35 cellular contexts compared by ENCODE assay signal in genomic region chr19:5857203-5858081, GRCh38. TPM values are rescaled to one million over a fixed set of nuclear protein-coding genes. Genes with fewer than 3 reads are reported as not detected.
"Had no signal": no experiment of that assay in that cellular context is flagged by ENCODE, and none has a peak within 500 bp of the region (broad histone marks: within the 10 kb centered on the region; RNA-seq: fewer than 3 reads in every experiment).

No MANE protein-coding gene starts in this region.

- ATAC-seq: activated naive CD4-positive, alpha-beta T cell treated with anti-CD3 and anti-CD28 coated beads, Interleukin-2, amount 50 U/mL, for 72 hours; foreskin keratinocyte; gastrocnemius medialis; heart left ventricle; WTC11 had no signal

- H3K79me2 ChIP-seq: hepatocyte had no signal

- H3K36me3 Mint-ChIP-seq: activated naive CD4-positive, alpha-beta T cell treated with anti-CD3 and anti-CD28 coated beads, Interleukin-2, amount 10 ng/mL, durations not matched to agents 7 days and 5 days; activated naive CD4-positive, alpha-beta T cell treated with anti-CD3 and anti-CD28 coated beads, Interleukin-2, amount 50 U/mL, for 72 hours; activated naive CD8-positive, alpha-beta T cell treated with anti-CD3 and anti-CD28 coated beads, Interleukin-2, amount 10 ng/mL, durations not matched to agents 7 days and 5 days; brain; WTC11 had no signal

- H3K36me3 ChIP-seq: ascending aorta, breast epithelium, cardiac muscle cell, colonic mucosa, esophagus muscularis mucosa, gastrocnemius medialis, heart left ventricle had no signal

- H3K4me1 ChIP-seq: ascending aorta, breast epithelium, colonic mucosa, esophagus muscularis mucosa, foreskin keratinocyte, gastrocnemius medialis, heart left ventricle had no signal

- H3K9me3 Mint-ChIP-seq: activated CD4-positive, alpha-beta memory T cell treated with anti-CD3 and anti-CD28 coated beads, Interleukin-2, amount 10 ng/mL, durations not matched to agents 7 days and 5 days; activated CD4-positive, alpha-beta T cell treated with anti-CD3 and anti-CD28 coated beads, Interleukin-2, amount 10 ng/mL, durations not matched to agents 7 days and 5 days; activated naive CD4-positive, alpha-beta T cell treated with anti-CD3 and anti-CD28 coated beads, Interleukin-2, amount 10 ng/mL, durations not matched to agents 7 days and 5 days; activated naive CD4-positive, alpha-beta T cell treated with anti-CD3 and anti-CD28 coated beads, Interleukin-2, amount 50 U/mL, for 72 hours; activated naive CD8-positive, alpha-beta T cell treated with anti-CD3 and anti-CD28 coated beads, Interleukin-2, amount 10 ng/mL, durations not matched to agents 7 days and 5 days; activated T-cell treated with anti-CD3 and anti-CD28 coated beads, Interleukin-2, amount 50 U/mL, for 24 hours; activated T-helper 2 cell treated with anti-CD3 and anti-CD28 coated beads, Interferon-gamma antibody, Interleukin-2, Interleukin-4, amounts not matched to agents 10 μg/mL and 5 μg/mL and 100 μg/mL, durations not matched to agents 14 hours and 24 hours and 36 hours; WTC11 had no signal

- H3K27me3 Mint-ChIP-seq: activated CD4-positive, alpha-beta memory T cell treated with anti-CD3 and anti-CD28 coated beads, Interleukin-2, amount 10 ng/mL, durations not matched to agents 7 days and 5 days; activated CD4-positive, alpha-beta T cell treated with anti-CD3 and anti-CD28 coated beads, Interleukin-2, amount 10 ng/mL, durations not matched to agents 7 days and 5 days; activated T-cell treated with anti-CD3 and anti-CD28 coated beads, Interleukin-2, amount 50 U/mL, for 24 hours had no signal

- DNase-seq: activated CD4-positive, alpha-beta memory T cell treated with anti-CD3 and anti-CD28 coated beads, Interleukin-2, amount 10 ng/mL, durations not matched to agents 7 days and 5 days; activated CD4-positive, alpha-beta T cell treated with anti-CD3 and anti-CD28 coated beads for 1 hour; activated CD4-positive, alpha-beta T cell treated with anti-CD3 and anti-CD28 coated beads for 4 hours; activated CD4-positive, alpha-beta T cell treated with anti-CD3 and anti-CD28 coated beads, Interleukin-2, amount 10 ng/mL, durations not matched to agents 7 days and 5 days; activated CD4-positive, alpha-beta T cell treated with anti-CD3 and anti-CD28 coated beads, Interleukin-2, amount 50 U/mL, for 4 hours; activated CD8-positive, alpha-beta memory T cell treated with anti-CD3 and anti-CD28 coated beads, Interleukin-2, amount 50 U/mL, for 48 hours; activated gamma-delta T cell; activated naive CD4-positive, alpha-beta T cell; activated naive CD4-positive, alpha-beta T cell treated with anti-CD3 and anti-CD28 coated beads, Interleukin-2, amount 10 ng/mL, durations not matched to agents 7 days and 5 days; activated naive CD8-positive, alpha-beta T cell treated with anti-CD3 and anti-CD28 coated beads, Interleukin-2, amount 10 ng/mL, durations not matched to agents 7 days and 5 days; activated T-cell treated with anti-CD3 and anti-CD28 coated beads for 4 hours; activated T-cell treated with anti-CD3 and anti-CD28 coated beads, Interleukin-2, amount 50 U/mL, for 24 hours; central memory CD4-positive, alpha-beta T cell; cerebellar nuclear complex; colonic mucosa; effector CD8-positive, alpha-beta T cell; foreskin keratinocyte; gastrocnemius medialis; glutamatergic neuron; heart left ventricle; T-helper 2 cell had no signal

- H3K27ac ChIP-seq: ascending aorta, breast epithelium, cardiac muscle cell, colonic mucosa, epithelial cell of prostate, esophagus muscularis mucosa, foreskin keratinocyte, gastrocnemius medialis, heart left ventricle, hepatocyte had no signal

- H3K4me3 Mint-ChIP-seq: activated CD4-positive, alpha-beta memory T cell treated with anti-CD3 and anti-CD28 coated beads, Interleukin-2, amount 10 ng/mL, durations not matched to agents 7 days and 5 days; activated CD4-positive, alpha-beta T cell treated with anti-CD3 and anti-CD28 coated beads, Interleukin-2, amount 10 ng/mL, durations not matched to agents 7 days and 5 days; activated naive CD4-positive, alpha-beta T cell treated with anti-CD3 and anti-CD28 coated beads, Interleukin-2, amount 10 ng/mL, durations not matched to agents 7 days and 5 days; activated naive CD8-positive, alpha-beta T cell treated with anti-CD3 and anti-CD28 coated beads, Interleukin-2, amount 10 ng/mL, durations not matched to agents 7 days and 5 days; activated T-cell treated with anti-CD3 and anti-CD28 coated beads, Interleukin-2, amount 50 U/mL, for 24 hours; brain; WTC11 had no signal

- H3K9me3 ChIP-seq: ascending aorta, breast epithelium, colonic mucosa, esophagus muscularis mucosa, gastrocnemius medialis, heart left ventricle had no signal

- H2AFZ ChIP-seq: hepatocyte had no signal

- H3K4me1 Mint-ChIP-seq: activated CD4-positive, alpha-beta memory T cell treated with anti-CD3 and anti-CD28 coated beads, Interleukin-2, amount 10 ng/mL, durations not matched to agents 7 days and 5 days; activated naive CD4-positive, alpha-beta T cell treated with anti-CD3 and anti-CD28 coated beads, Interleukin-2, amount 10 ng/mL, durations not matched to agents 7 days and 5 days; WTC11 had no signal

- H3K27ac Mint-ChIP-seq: activated CD4-positive, alpha-beta memory T cell treated with anti-CD3 and anti-CD28 coated beads, Interleukin-2, amount 10 ng/mL, durations not matched to agents 7 days and 5 days; activated CD4-positive, alpha-beta T cell treated with anti-CD3 and anti-CD28 coated beads, Interleukin-2, amount 10 ng/mL, durations not matched to agents 7 days and 5 days; activated naive CD4-positive, alpha-beta T cell treated with anti-CD3 and anti-CD28 coated beads, Interleukin-2, amount 10 ng/mL, durations not matched to agents 7 days and 5 days; activated naive CD4-positive, alpha-beta T cell treated with anti-CD3 and anti-CD28 coated beads, Interleukin-2, amount 50 U/mL, for 72 hours; activated naive CD8-positive, alpha-beta T cell treated with anti-CD3 and anti-CD28 coated beads, Interleukin-2, amount 10 ng/mL, durations not matched to agents 7 days and 5 days; activated T-cell treated with anti-CD3 and anti-CD28 coated beads, Interleukin-2, amount 50 U/mL, for 24 hours; activated T-helper 2 cell treated with anti-CD3 and anti-CD28 coated beads, Interferon-gamma antibody, Interleukin-2, Interleukin-4, amounts not matched to agents 10 μg/mL and 5 μg/mL and 100 μg/mL, durations not matched to agents 14 hours and 24 hours and 36 hours; brain; WTC11 had no signal

- FAIRE-seq: endometrium, endothelial cell of umbilical vein had no signal

- H3K4me3 ChIP-seq: ascending aorta, breast epithelium, cardiac muscle cell, colonic mucosa, esophagus muscularis mucosa, gastrocnemius medialis, heart left ventricle, hepatocyte had no signal

- H3K27me3 ChIP-seq: ascending aorta, breast epithelium, cardiac muscle cell, colonic mucosa, esophagus muscularis mucosa, heart left ventricle, hepatocyte had no signal

- H3K4me2 ChIP-seq: hepatocyte had no signal

RNA-seq across cellular contexts. Expression of gene FUT3, which starts 6.2 kb away (rescaled TPM):
- total RNA-seq: activated CD4-positive, alpha-beta memory T cell treated with anti-CD3 and anti-CD28 coated beads, Interleukin-2, amount 10 ng/mL, durations not matched to agents 7 days and 5 days; activated CD4-positive, alpha-beta T cell treated with anti-CD3 and anti-CD28 coated beads, Interleukin-2, amount 10 ng/mL, durations not matched to agents 7 days and 5 days; activated naive CD8-positive, alpha-beta T cell treated with anti-CD3 and anti-CD28 coated beads, Interleukin-2, amount 10 ng/mL, durations not matched to agents 7 days and 5 days; activated T-helper 2 cell treated with anti-CD3 and anti-CD28 coated beads, Interferon-gamma antibody, Interleukin-2, Interleukin-4, amounts not matched to agents 10 μg/mL and 5 μg/mL and 100 μg/mL, durations not matched to agents 14 hours and 24 hours and 36 hours; ascending aorta; dermis microvascular lymphatic vessel endothelial cell; endothelial cell of umbilical vein; heart left ventricle; hepatocyte; T-helper 1 cell treated with Interleukin-12 subunit alpha and Interleukin-12 subunit beta and Interleukin-4 antibody, amounts not matched to agents 30 ng/mL and 1 ng/mL, for 36 hours had no signal
- polyA plus RNA-seq: cardiac muscle cell, endothelial cell of umbilical vein had no signal

RNA-seq across cellular contexts. Expression of gene FUT5, which starts 12.9 kb away (rescaled TPM):
- total RNA-seq: activated CD4-positive, alpha-beta T cell treated with anti-CD3 and anti-CD28 coated beads, Interleukin-2, amount 10 ng/mL, durations not matched to agents 7 days and 5 days; activated T-helper 2 cell treated with anti-CD3 and anti-CD28 coated beads, Interferon-gamma antibody, Interleukin-2, Interleukin-4, amounts not matched to agents 10 μg/mL and 5 μg/mL and 100 μg/mL, durations not matched to agents 14 hours and 24 hours and 36 hours; ascending aorta; breast epithelium; dermis microvascular lymphatic vessel endothelial cell; endothelial cell of umbilical vein; esophagus muscularis mucosa; foreskin keratinocyte; gastrocnemius medialis; heart left ventricle; hepatocyte; T-helper 1 cell treated with Interleukin-12 subunit alpha and Interleukin-12 subunit beta and Interleukin-4 antibody, amounts not matched to agents 30 ng/mL and 1 ng/mL, for 36 hours had no signal
- polyA plus RNA-seq: cardiac muscle cell, endothelial cell of umbilical vein, foreskin keratinocyte, heart left ventricle, hepatocyte had no signal

RNA-seq across cellular contexts. Expression of gene FUT6, which starts 17.9 kb away (rescaled TPM):
- total RNA-seq: activated CD4-positive, alpha-beta memory T cell treated with anti-CD3 and anti-CD28 coated beads, Interleukin-2, amount 10 ng/mL, durations not matched to agents 7 days and 5 days; activated CD4-positive, alpha-beta T cell treated with anti-CD3 and anti-CD28 coated beads, Interleukin-2, amount 10 ng/mL, durations not matched to agents 7 days and 5 days; activated T-helper 2 cell treated with anti-CD3 and anti-CD28 coated beads, Interferon-gamma antibody, Interleukin-2, Interleukin-4, amounts not matched to agents 10 μg/mL and 5 μg/mL and 100 μg/mL, durations not matched to agents 14 hours and 24 hours and 36 hours; ascending aorta; cardiac muscle cell; dermis microvascular lymphatic vessel endothelial cell; endothelial cell of umbilical vein; foreskin keratinocyte; heart left ventricle; T-helper 1 cell treated with Interleukin-12 subunit alpha and Interleukin-12 subunit beta and Interleukin-4 antibody, amounts not matched to agents 30 ng/mL and 1 ng/mL, for 36 hours; WTC11 had no signal
- polyA plus RNA-seq: cardiac muscle cell, endothelial cell of umbilical vein, foreskin keratinocyte, heart left ventricle, hepatocyte had no signal
